Comparison of ENCODE assay signal across 9 cellular contexts in the genomic region with DNA sequence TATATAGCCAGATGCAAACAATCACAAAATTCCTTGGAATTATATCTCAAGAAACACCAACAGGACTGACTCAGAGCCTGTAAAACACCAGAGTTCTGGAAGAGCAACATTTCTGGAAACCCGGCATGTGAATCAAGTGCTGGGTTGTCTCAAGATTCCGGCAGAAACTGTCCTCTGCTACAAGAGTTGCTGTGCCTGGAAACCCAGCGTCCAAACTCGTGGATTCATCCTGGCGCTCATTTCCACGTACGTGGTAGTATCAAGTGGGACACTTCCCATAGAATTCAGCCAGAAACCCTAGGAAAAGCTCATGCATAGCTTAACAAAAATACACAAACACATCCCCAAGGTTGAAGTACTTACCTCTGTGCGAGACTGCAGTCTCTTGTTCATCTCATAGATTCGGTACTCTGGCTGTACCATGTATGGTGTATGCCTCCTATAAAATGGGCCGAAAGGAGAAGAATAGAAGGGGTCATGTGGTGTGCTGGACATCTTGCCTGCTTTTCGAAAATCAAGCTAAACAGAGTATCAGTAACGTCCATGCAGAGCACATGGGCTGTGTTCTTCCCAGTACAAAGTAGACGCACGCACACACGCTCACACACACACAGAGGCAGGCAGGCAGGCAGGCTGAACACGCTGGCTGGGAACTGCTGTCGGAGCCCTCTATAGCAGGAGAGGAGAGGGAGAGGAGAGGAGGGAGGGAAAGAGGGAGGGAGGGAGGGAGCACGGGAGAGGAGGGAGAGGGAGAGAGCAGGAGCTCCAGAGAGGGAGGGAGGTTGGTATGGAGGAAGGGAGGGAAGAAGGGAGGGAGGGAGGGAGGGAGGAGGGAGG. TPM values are rescaled to one million over a fixed set of nuclear protein-coding genes. Genes with fewer than 3 reads are reported as not detected.
DNase-seq lines count a peak whose midpoint lies in the region; ATAC-seq and TF ChIP-seq lines count a peak whose summit lies in the region.
"Had no signal": no experiment of that assay in that cellular context is flagged by ENCODE, and none has a peak within 500 bp of the region (broad histone marks: within the 10 kb centered on the region; RNA-seq: fewer than 3 reads in every experiment).

A gene (minus strand): TSS at position 655 of the 837 bp plus-strand sequence.

- peaks cover 2% of the 10 kb centered on the region for H3K27me3 Mint-ChIP-seq in mesothelial cell of epicardium (ENCODE audit: low read depth)

- ATAC-seq in HG03139 (IDR thresholded peaks at IDR 0.05; ENCODE audit: unreplicated experiment): no peak
- no peak for ATAC-seq in GM18907 (IDR thresholded peaks at IDR 0.05; ENCODE audit: unreplicated experiment)

- H3K27ac ChIP-seq in SK-N-MC (peak within 1 kb of the TSS; percentile 64), esophagus squamous epithelium (peak within 1 kb of the TSS; percentile 23 to 80 (median 70)), thyroid gland (peak within 1 kb of the TSS; percentile 40 to 74 (median 52))

- H3K4me1 ChIP-seq in esophagus squamous epithelium (peaks cover 0 to 12% (median 0%) of the 10 kb centered on the region in 3 donors), thyroid gland (peaks cover 0 to 10% of the 10 kb centered on the region in 2 donors)

- peak within 1 kb of the TSS; percentile 85 for H3K27ac Mint-ChIP-seq in mesothelial cell of epicardium

- no peaks in the 10 kb centered on the region for H3K36me3 Mint-ChIP-seq in mesothelial cell of epicardium

- H3K27me3 ChIP-seq in esophagus squamous epithelium: no peaks in the 10 kb centered on the region
- H3K27me3 ChIP-seq in thyroid gland: no peaks in the 10 kb centered on the region

- H3K4me3 Mint-ChIP-seq in mesothelial cell of epicardium: peak within 1 kb of the TSS; percentile 77

- no peaks in the 10 kb centered on the region for H3K9me3 Mint-ChIP-seq in mesothelial cell of epicardium

- 16 to 26% methylated on average over 17 to 18 of the region's 18 CpGs for WGBS in esophagus squamous epithelium, 2 donors
- 1 to 4% methylated on average over 18 of the region's 18 CpGs for WGBS in thyroid gland, 2 donors

- peaks cover 37% of the 10 kb centered on the region for H3K4me1 Mint-ChIP-seq in mesothelial cell of epicardium

- H3K4me3 ChIP-seq in SK-N-MC (peak within 1 kb of the TSS; percentile 90), esophagus squamous epithelium (peak within 1 kb of the TSS; percentile 17 to 67 (median 40)), thyroid gland (replicated peaks in 1 of 3) (peak within 1 kb of the TSS in 2 of 3 donors; percentile 28 to 61)

- H3K36me3 ChIP-seq in SK-N-MC (ENCODE audit: insufficient read depth, low read length) (no peaks in the 10 kb centered on the region), esophagus squamous epithelium (no peaks in the 10 kb centered on the region), thyroid gland (no peaks in the 10 kb centered on the region)

- intact Hi-C loops in esophagus squamous epithelium (cut with DNase I) (no loop called here), thyroid gland (cut with DNase I) (no loop called here)

- H3K9me3 ChIP-seq in SK-N-MC (ENCODE audit: low read depth, low read length): no peaks in the 10 kb centered on the region
- no peaks in the 10 kb centered on the region for H3K9me3 ChIP-seq in esophagus squamous epithelium
- no peaks in the 10 kb centered on the region for H3K9me3 ChIP-seq in thyroid gland

- TF ChIP-seq CTCF in esophagus squamous epithelium (IDR thresholded peaks at IDR 0.05) (no peak), mesothelial cell of epicardium (IDR thresholded peaks at IDR 0.05; ENCODE audit: unreplicated experiment) (no peak), thyroid gland (IDR thresholded peaks at IDR 0.05) (no peak)

- DNase-seq in SK-N-MC (ENCODE audit: low read depth, low spot score) (no peak), esophagus squamous epithelium (lab: John Stamatoyannopoulos, UW) (no peak), mesothelial cell of epicardium (ENCODE audit: low spot score in 2 of 2, unreplicated experiment in 2 of 2) (peak; percentile 29 to 58), thyroid gland (peak; percentile 82 to 84), SW480 (ENCODE audit: low spot score) (no peak), NCI-H2029 (lab: John Stamatoyannopoulos, UW) (no peak)
- DNase-seq: stimulated activated CD4-positive, alpha-beta T cell treated with anti-CD3 and anti-CD28 coated beads, Interleukin-4, amount 100 ng/mL, for 24 hours had no signal

- H3K9ac ChIP-seq in SK-N-MC (ENCODE audit: insufficient read length): peak within 1 kb of the TSS; percentile 86

- TF ChIP-seq POLR2A in esophagus squamous epithelium (IDR thresholded peaks at IDR 0.05) (peak in 1 of 4 donors; percentile 28), thyroid gland (IDR thresholded peaks at IDR 0.05) (peak in 1 of 2 donors; percentile 40)

RNA-seq across cellular contexts. Expression of the gene that starts here (rescaled TPM):
- total RNA-seq in esophagus squamous epithelium (10 to 100 TPM in 1 of 4 donors, 1 to 10 TPM in 3; 3.0 to 16.0 (median 5.9) TPM), mesothelial cell of epicardium (4.6 to 7.6 TPM (median 7.3 TPM) in 3 replicates), thyroid gland (10 to 100 TPM; 19.9 to 71.5 (median 41.1) TPM)

Comparison
In these comparisons a context has a peak if more than half of its experiments do, and no peak if none do; other contexts are left out.
1. DNase-seq: peak in mesothelial cell of epicardium (2 of 2) and thyroid gland (2 of 2); none in SK-N-MC (single experiment), esophagus squamous epithelium (single experiment), SW480 (single experiment) and NCI-H2029 (single experiment).
2. H3K4me3 ChIP-seq: peak in every context shown above with its lines; median percentile 90 in SK-N-MC; 44 in thyroid gland; 40 in esophagus squamous epithelium.
3. Peak in every context shown above with its lines, with median percentiles within 50 percentile points of each other: H3K27ac ChIP-seq.